Comparison of ENCODE assay signal across 13 cellular contexts in genomic region chr15:28896944-28897343, GRCh38. TPM values are rescaled to one million over a fixed set of nuclear protein-coding genes. Genes with fewer than 3 reads are reported as not detected.
A peak's percentile ranks its signal among the peaks of the same experiment; 100 is the strongest.
DNase-seq lines count a peak whose midpoint lies in the region; ATAC-seq and TF ChIP-seq lines count a peak whose summit lies in the region.
"Had no signal": no experiment of that assay in that cellular context is flagged by ENCODE, and none has a peak within 500 bp of the region (broad histone marks: within the 10 kb centered on the region; RNA-seq: fewer than 3 reads in every experiment).

No MANE protein-coding gene starts in this region.

- H3K27ac ChIP-seq in coronary artery, result no peak overlapping the region
- H3K27ac ChIP-seq: esophagus squamous epithelium had no signal

- peaks cover 11% of the 10 kb centered on the region for H3K9me3 Mint-ChIP-seq in glutamatergic neuron (ENCODE audit: unreplicated experiment)
- H3K9me3 Mint-ChIP-seq: activated naive CD4-positive, alpha-beta T cell treated with anti-CD3 and anti-CD28 coated beads, Interleukin-2, amount 50 U/mL, for 72 hours had no signal

- H3K4me3 Mint-ChIP-seq in glutamatergic neuron (ENCODE audit: unreplicated experiment), result no peak overlapping the region

- no peak for TF ChIP-seq CTCF in astrocyte of the cerebellum (IDR thresholded peaks at IDR 0.05; ENCODE audit: low read depth, low read length, missing control alignments)
- TF ChIP-seq CTCF in glutamatergic neuron (IDR thresholded peaks at IDR 0.05; ENCODE audit: partially characterized antibody, unreplicated experiment), result no peak
- TF ChIP-seq CTCF in coronary artery (IDR thresholded peaks at IDR 0.05), result no peak

- peaks cover 18% of the 10 kb centered on the region for H3K27me3 Mint-ChIP-seq in glutamatergic neuron (ENCODE audit: unreplicated experiment)

- peak overlapping the region; percentile 49 for H3K27ac Mint-ChIP-seq in glutamatergic neuron (ENCODE audit: unreplicated experiment)

- H3K36me3 Mint-ChIP-seq in glutamatergic neuron (ENCODE audit: unreplicated experiment), result peaks cover 10% of the 10 kb centered on the region
- H3K36me3 Mint-ChIP-seq: activated naive CD4-positive, alpha-beta T cell treated with anti-CD3 and anti-CD28 coated beads, Interleukin-2, amount 50 U/mL, for 72 hours had no signal

- in situ Hi-C loops in astrocyte of the cerebellum (cut with HindIII; ENCODE audit: low sequenced_read_pairs), result no loop called here

- ATAC-seq in GM19324 (IDR thresholded peaks at IDR 0.05; ENCODE audit: low FRiP score, unreplicated experiment), result no peak
- ATAC-seq: activated naive CD4-positive, alpha-beta T cell treated with anti-CD3 and anti-CD28 coated beads, Interleukin-2, amount 50 U/mL, for 72 hours had no signal

- no peak overlapping the region for H3K4me3 ChIP-seq in astrocyte of the cerebellum (ENCODE audit: low read depth, low read length)
- H3K4me3 ChIP-seq in coronary artery, result no peak overlapping the region
- H3K4me3 ChIP-seq: esophagus squamous epithelium had no signal

- DNase-seq in AG08396 (ENCODE audit: low spot score) (peak; percentile 91), HS-27A (ENCODE audit: low read depth) (peak; percentile 51), astrocyte of the cerebellum (ENCODE audit: low read depth) (peak; percentile 57), glutamatergic neuron (no peak), coronary artery (ENCODE audit: low spot score) (no peak), AG08395 (ENCODE audit: low spot score) (no peak)
- DNase-seq in activated CD4-positive, alpha-beta T cell treated with anti-CD3 and anti-CD28 coated beads for 4 hours, result no peak
- DNase-seq: activated CD4-positive, alpha-beta T cell treated with anti-CD3 and anti-CD28 coated beads, Interleukin-2, amount 50 U/mL, for 1 hour; esophagus squamous epithelium; SHP77 treated with DMSO at 0.1 percent for 48 hours had no signal

- peaks cover 62% of the 10 kb centered on the region for H3K4me1 Mint-ChIP-seq in glutamatergic neuron (ENCODE audit: low read depth, unreplicated experiment)

RNA-seq across cellular contexts. Expression of gene APBA2, which starts 11.2 kb away (rescaled TPM):
- total RNA-seq in glutamatergic neuron (ENCODE audit: unreplicated experiment), result 166 TPM

RNA-seq across cellular contexts. Expression of gene GOLGA6L7, which starts 48.5 kb away (rescaled TPM):
- total RNA-seq in glutamatergic neuron (ENCODE audit: unreplicated experiment), result not detected
- total RNA-seq: activated naive CD4-positive, alpha-beta T cell treated with anti-CD3 and anti-CD28 coated beads, Interleukin-2, amount 50 U/mL, for 72 hours; esophagus squamous epithelium; lung microvascular endothelial cell had no signal

Comparison
In these comparisons a context has a peak if more than half of its experiments do, and no peak if none do; other contexts are left out.
1. DNase-seq: peak in AG08396 (single experiment), HS-27A (single experiment) and astrocyte of the cerebellum (single experiment); none in glutamatergic neuron (single experiment), coronary artery (single experiment), AG08395 (single experiment) and activated CD4-positive, alpha-beta T cell treated with anti-CD3 and anti-CD28 coated beads for 4 hours (0 of 2).